Comparison of ENCODE assay signal across 10 cellular contexts in genomic region chr9:93467462-93467861, GRCh38. TPM values are rescaled to one million over a fixed set of nuclear protein-coding genes. Genes with fewer than 3 reads are reported as not detected.
DNase-seq lines count a peak whose midpoint lies in the region; ATAC-seq and TF ChIP-seq lines count a peak whose summit lies in the region.
"Had no signal": no experiment of that assay in that cellular context is flagged by ENCODE, and none has a peak within 500 bp of the region (broad histone marks: within the 10 kb centered on the region; RNA-seq: fewer than 3 reads in every experiment).

No MANE protein-coding gene starts in this region.

- BruUV-seq in OCI-LY7 (replicated peaks; lab: Mats Ljungman, UMichigan): no TSS peak

- H3K4me3 ChIP-seq in OCI-LY7 (ENCODE audit: low read depth, low read length, poor library complexity, severe bottlenecking): no peak overlapping the region
- H3K4me3 ChIP-seq in epithelial cell of esophagus (ENCODE audit: low read length): no peak overlapping the region

- TF ChIP-seq CTCF in OCI-LY7 (conservative IDR thresholded peaks at IDR 0.05; ENCODE audit: low read length): no peak
- TF ChIP-seq CTCF in epithelial cell of esophagus (IDR thresholded peaks at IDR 0.05; ENCODE audit: insufficient read depth, low read depth, low read length, missing control alignments): no peak

- DNase-seq in activated naive CD4-positive, alpha-beta T cell treated with anti-CD3 and anti-CD28 coated beads, Interleukin-2, amount 10 ng/mL, durations not matched to agents 7 days and 5 days: no peak
- no peak for DNase-seq in activated naive CD4-positive, alpha-beta T cell (lab: John Stamatoyannopoulos, UW)
- no peak for DNase-seq in OCI-LY7 (ENCODE audit: low spot score)
- DNase-seq in epithelial cell of esophagus (ENCODE audit: low read depth): peak; percentile 29
- no peak for DNase-seq in stimulated activated naive CD8-positive, alpha-beta T cell treated with anti-CD3 and anti-CD28 coated beads, Interleukin-15, amount 100 ng/mL, for 72 hours
- no peak for DNase-seq in kidney tubule cell (ENCODE audit: low spot score)
- DNase-seq: effector CD4-positive, alpha-beta T cell; NCI-H1930 had no signal

- H3K27ac Mint-ChIP-seq in activated naive CD4-positive, alpha-beta T cell treated with anti-CD3 and anti-CD28 coated beads, Interleukin-2, amount 10 ng/mL, durations not matched to agents 7 days and 5 days: peak overlapping the region; percentile 65
- H3K27ac Mint-ChIP-seq in stimulated activated naive CD8-positive, alpha-beta T cell treated with anti-CD3 and anti-CD28 coated beads, Interleukin-15, amount 100 ng/mL, for 72 hours: peak overlapping the region; percentile 48 to 91

- H3K79me2 ChIP-seq in OCI-LY7 (ENCODE audit: insufficient read depth, low read depth, low read length): peaks cover 97% of the 10 kb centered on the region

- H3K4me1 Mint-ChIP-seq in activated naive CD4-positive, alpha-beta T cell treated with anti-CD3 and anti-CD28 coated beads, Interleukin-2, amount 10 ng/mL, durations not matched to agents 7 days and 5 days: peaks cover 80% of the 10 kb centered on the region
- peaks cover 81% of the 10 kb centered on the region for H3K4me1 Mint-ChIP-seq in stimulated activated naive CD8-positive, alpha-beta T cell treated with anti-CD3 and anti-CD28 coated beads, Interleukin-15, amount 100 ng/mL, for 72 hours

- H3K4me1 ChIP-seq in OCI-LY7 (ENCODE audit: insufficient read depth, low read length, poor library complexity, severe bottlenecking): peaks cover 66% of the 10 kb centered on the region

- ATAC-seq in stimulated activated naive CD8-positive, alpha-beta T cell treated with anti-CD3 and anti-CD28 coated beads, Interleukin-15, amount 100 ng/mL, for 72 hours: no peak
- ATAC-seq in GM21737 (IDR thresholded peaks at IDR 0.05; ENCODE audit: unreplicated experiment) (no peak), HG02870 (IDR thresholded peaks at IDR 0.05; ENCODE audit: unreplicated experiment) (no peak)

- peak overlapping the region; percentile 79 for H3K4me2 ChIP-seq in OCI-LY7 (ENCODE audit: low read length)

- intact Hi-C loops in OCI-LY7 (cut with micrococcal nuclease; ENCODE audit: unreplicated experiment): no loop called here

- peaks cover 30% of the 10 kb centered on the region for H3K36me3 ChIP-seq in OCI-LY7 (ENCODE audit: insufficient read depth, low read length)

- H3K4me3 Mint-ChIP-seq in activated naive CD4-positive, alpha-beta T cell treated with anti-CD3 and anti-CD28 coated beads, Interleukin-2, amount 10 ng/mL, durations not matched to agents 7 days and 5 days: peak overlapping the region; percentile 26
- peak overlapping the region; percentile 53 to 58 for H3K4me3 Mint-ChIP-seq in stimulated activated naive CD8-positive, alpha-beta T cell treated with anti-CD3 and anti-CD28 coated beads, Interleukin-15, amount 100 ng/mL, for 72 hours

- no peak overlapping the region for H2AFZ ChIP-seq in OCI-LY7 (ENCODE audit: low read length)

- POLR2A ChIA-PET in OCI-LY7 (lab: Charles Lee): no interaction called here

- no peaks in the 10 kb centered on the region for H3K9me2 ChIP-seq in OCI-LY7 (ENCODE audit: insufficient read depth, low read length)

- H3K36me3 Mint-ChIP-seq in activated naive CD4-positive, alpha-beta T cell treated with anti-CD3 and anti-CD28 coated beads, Interleukin-2, amount 10 ng/mL, durations not matched to agents 7 days and 5 days: peaks cover 41% of the 10 kb centered on the region

- H4K20me1 ChIP-seq in OCI-LY7 (ENCODE audit: insufficient read depth, low read length): peaks cover 11% of the 10 kb centered on the region; the same call in 1 of the 2 replicates

- H3K9me3 ChIP-seq in OCI-LY7 (ENCODE audit: low read length): no peaks in the 10 kb centered on the region

- H3K27me3 Mint-ChIP-seq in activated naive CD4-positive, alpha-beta T cell treated with anti-CD3 and anti-CD28 coated beads, Interleukin-2, amount 10 ng/mL, durations not matched to agents 7 days and 5 days: no peaks in the 10 kb centered on the region
- H3K27me3 Mint-ChIP-seq in stimulated activated naive CD8-positive, alpha-beta T cell treated with anti-CD3 and anti-CD28 coated beads, Interleukin-15, amount 100 ng/mL, for 72 hours: no peaks in the 10 kb centered on the region

- H3K9me3 Mint-ChIP-seq in activated naive CD4-positive, alpha-beta T cell treated with anti-CD3 and anti-CD28 coated beads, Interleukin-2, amount 10 ng/mL, durations not matched to agents 7 days and 5 days: no peaks in the 10 kb centered on the region
- H3K9me3 Mint-ChIP-seq in stimulated activated naive CD8-positive, alpha-beta T cell treated with anti-CD3 and anti-CD28 coated beads, Interleukin-15, amount 100 ng/mL, for 72 hours: no peaks in the 10 kb centered on the region

- H3K27ac ChIP-seq in OCI-LY7 (ENCODE audit: low read depth, low read length, poor library complexity, severe bottlenecking): no peak overlapping the region

- CTCF ChIA-PET in activated naive CD4-positive, alpha-beta T cell treated with anti-CD3 and anti-CD28 coated beads, Interleukin-2, amount 10 ng/mL, durations not matched to agents 7 days and 5 days (lab: Charles Lee): no interaction called here
- CTCF ChIA-PET in OCI-LY7 (lab: Charles Lee; ENCODE audit: unreplicated experiment): no interaction called here

RNA-seq across cellular contexts. Expression of gene FAM120AOS, which starts 14.1 kb away (rescaled TPM):
- 47.1 and 50.2 TPM in 2 replicates for total RNA-seq in OCI-LY7 (2014; rRNA removed; shearing (Covaris generic))
- 55.0 and 55.7 TPM in 2 replicates for total RNA-seq in OCI-LY7 (2022)

RNA-seq across cellular contexts. Expression of gene FAM120A, which starts 16.0 kb away (rescaled TPM):
- 69.8 and 81.9 TPM in 2 replicates for total RNA-seq in OCI-LY7 (2014; rRNA removed; shearing (Covaris generic))
- 104 and 115 TPM in 2 replicates for total RNA-seq in OCI-LY7 (2022)
